In genomic region chr2:151792589-151792988, GRCh38 we compare ENCODE assay signal across 31 cellular contexts. TPM values are rescaled to one million over a fixed set of nuclear protein-coding genes. Genes with fewer than 3 reads are reported as not detected.
DNase-seq lines count a peak whose midpoint lies in the region; ATAC-seq and TF ChIP-seq lines count a peak whose summit lies in the region.
"Had no signal": no experiment of that assay in that cellular context is flagged by ENCODE, and none has a peak within 500 bp of the region (broad histone marks: within the 10 kb centered on the region; RNA-seq: fewer than 3 reads in every experiment).

No MANE protein-coding gene starts in this region.

- no peaks in the 10 kb centered on the region for H3K27me3 ChIP-seq in PC-3 (ENCODE audit: low read length)
- H3K27me3 ChIP-seq in endodermal cell (ENCODE audit: control insufficient read depth, insufficient read depth, low read length, poor library complexity, severe bottlenecking): no peaks in the 10 kb centered on the region
- H3K27me3 ChIP-seq in psoas muscle (ENCODE audit: insufficient read depth in 3 of 3, low read length in 2 of 3): no peaks in the 10 kb centered on the region
- H3K27me3 ChIP-seq: ascending aorta, esophagus muscularis mucosa, SJCRH30, tibial nerve had no signal

- no peaks in the 10 kb centered on the region for H3K27me3 Mint-ChIP-seq in endodermal cell (ENCODE audit: insufficient read depth)
- H3K27me3 Mint-ChIP-seq: activated naive CD8-positive, alpha-beta T cell treated with anti-CD3 and anti-CD28 coated beads, Interleukin-2, amount 10 ng/mL, durations not matched to agents 7 days and 5 days had no signal

- DNase-seq in PC-3 (no peak), endodermal cell (no peak), psoas muscle (no peak), head of caudate nucleus (no peak), NCI-H446 (lab: John Stamatoyannopoulos, UW) (no peak), HPDE6-E6E7 (ENCODE audit: extremely low spot score) (no peak)
- DNase-seq: activated CD4-positive, alpha-beta T cell treated with anti-CD3 and anti-CD28 coated beads, Interleukin-2, amount 50 U/mL, for 48 hours; activated CD4-positive, CD25-positive, alpha-beta regulatory T cell; activated gamma-delta T cell treated with Interleukin-2 at 50 U/mL for 16 hours; activated naive CD8-positive, alpha-beta T cell treated with anti-CD3 and anti-CD28 coated beads, Interleukin-2, amount 10 ng/mL, durations not matched to agents 7 days and 5 days; activated T-cell treated with anti-CD3 and anti-CD28 coated beads, Interleukin-2, amount 50 U/mL, for 48 hours; H7; lower lobe of right lung; mucosa of descending colon; natural killer cell; NCI-H1436; NCI-H2081 treated with DMSO at 0.1 percent for 48 hours; NCI-H345; NCI-H748 treated with DMSO at 0.1 percent for 48 hours; RPMI8226; SJCRH30; stimulated activated CD4-positive, alpha-beta T cell treated with anti-CD3 and anti-CD28 coated beads, Interleukin-15, amount 100 ng/mL, for 24 hours; stimulated activated CD4-positive, alpha-beta T cell treated with anti-CD3 and anti-CD28 coated beads, Interleukin-4, amount 100 ng/mL, for 4 hours; SW 1271; T-helper 9 cell had no signal

- H3K27ac Mint-ChIP-seq in endodermal cell: no peak overlapping the region
- H3K27ac Mint-ChIP-seq: activated naive CD8-positive, alpha-beta T cell treated with anti-CD3 and anti-CD28 coated beads, Interleukin-2, amount 10 ng/mL, durations not matched to agents 7 days and 5 days; natural killer cell had no signal

- no peak overlapping the region for H2AFZ ChIP-seq in PC-3 (ENCODE audit: low read length)

- TF ChIP-seq CTCF in GM12875 (IDR thresholded peaks at IDR 0.05; ENCODE audit: borderline replicate concordance, insufficient read depth, low read depth, low read length): peak; percentile 12; the same call in 1 of the 2 replicates
- TF ChIP-seq CTCF in PC-3 (conservative IDR thresholded peaks at IDR 0.05; ENCODE audit: low read depth, low read length): peak; percentile 26
- peak; percentile 62 for TF ChIP-seq CTCF in endodermal cell (conservative IDR thresholded peaks at IDR 0.05)
- TF ChIP-seq CTCF in psoas muscle (IDR thresholded peaks at IDR 0.05): peak; percentile 30

- H3K9me2 ChIP-seq in PC-3 (replicated peaks; ENCODE audit: low read length): no peaks in the 10 kb centered on the region

- no peak overlapping the region for H3K27ac ChIP-seq in PC-3 (ENCODE audit: low read length)
- H3K27ac ChIP-seq in endodermal cell (ENCODE audit: low read depth, low read length): no peak overlapping the region
- H3K27ac ChIP-seq in psoas muscle: no peak overlapping the region
- H3K27ac ChIP-seq: ascending aorta, coronary artery, esophagus muscularis mucosa, KMS-11, lower lobe of right lung, SJCRH30, tibial nerve had no signal

- H3K4me2 ChIP-seq in PC-3 (ENCODE audit: low read length): no peak overlapping the region
- H3K4me2 ChIP-seq: KMS-11 had no signal

- no peaks in the 10 kb centered on the region for H3K79me2 ChIP-seq in PC-3 (ENCODE audit: low read length)

- no peak overlapping the region for H3K4me3 Mint-ChIP-seq in endodermal cell
- H3K4me3 Mint-ChIP-seq: activated naive CD8-positive, alpha-beta T cell treated with anti-CD3 and anti-CD28 coated beads, Interleukin-2, amount 10 ng/mL, durations not matched to agents 7 days and 5 days; natural killer cell had no signal

- 96% methylated on average over 4 of the region's 4 CpGs for WGBS in endodermal cell (ENCODE audit: insufficient coverage in 1 of 2, insufficient read length in 1 of 2), 2 experiments
- WGBS in psoas muscle, 3 donors: 87 to 91% (median 88%) methylated on average over 4 of the region's 4 CpGs

- peaks cover 39% of the 10 kb centered on the region for H3K36me3 Mint-ChIP-seq in endodermal cell (ENCODE audit: low read depth)
- H3K36me3 Mint-ChIP-seq: natural killer cell had no signal

- H3K4me1 ChIP-seq in PC-3 (ENCODE audit: insufficient read depth, low read length) (no peaks in the 10 kb centered on the region), endodermal cell (ENCODE audit: control insufficient read depth, insufficient read depth, low read length) (no peaks in the 10 kb centered on the region), psoas muscle (peaks cover 20% of the 10 kb centered on the region)
- H3K4me1 ChIP-seq: ascending aorta, esophagus muscularis mucosa, lower lobe of right lung, tibial nerve had no signal

- no peaks in the 10 kb centered on the region for H3K36me3 ChIP-seq in PC-3 (ENCODE audit: low read depth, low read length)
- peaks cover 19% of the 10 kb centered on the region for H3K36me3 ChIP-seq in endodermal cell (ENCODE audit: control insufficient read depth, insufficient read depth, low read length)
- no peaks in the 10 kb centered on the region for H3K36me3 ChIP-seq in psoas muscle (ENCODE audit: insufficient read depth in 1 of 2, low read depth in 1 of 2)

- H3K4me1 Mint-ChIP-seq in endodermal cell: peaks cover 9% of the 10 kb centered on the region
- H3K4me1 Mint-ChIP-seq: activated naive CD8-positive, alpha-beta T cell treated with anti-CD3 and anti-CD28 coated beads, Interleukin-2, amount 10 ng/mL, durations not matched to agents 7 days and 5 days had no signal

- H3K9ac ChIP-seq in PC-3 (ENCODE audit: low read length) (no peak overlapping the region), endodermal cell (ENCODE audit: extremely low read depth, low read length, poor library complexity, severe bottlenecking) (no peak overlapping the region)
- H3K9ac ChIP-seq: KMS-11 had no signal

- H3K4me3 ChIP-seq in GM12875 (ENCODE audit: low read depth, low read length) (no peak overlapping the region), PC-3 (ENCODE audit: low read length) (no peak overlapping the region), endodermal cell (ENCODE audit: low read length) (no peak overlapping the region), psoas muscle (no peak overlapping the region)
- H3K4me3 ChIP-seq: ascending aorta, coronary artery, esophagus muscularis mucosa, lower lobe of right lung, mucosa of descending colon, SJCRH30, tibial nerve had no signal

- no peaks in the 10 kb centered on the region for H3F3A ChIP-seq in PC-3 (ENCODE audit: low read length, unreplicated experiment)

- H3K9me3 ChIP-seq in PC-3 (ENCODE audit: low read length) (no peaks in the 10 kb centered on the region), endodermal cell (ENCODE audit: control insufficient read depth, low read length) (no peaks in the 10 kb centered on the region), psoas muscle (no peaks in the 10 kb centered on the region)
- H3K9me3 ChIP-seq: ascending aorta, esophagus muscularis mucosa, lower lobe of right lung, mucosa of descending colon, SJCRH30, tibial nerve had no signal

- CTCF ChIA-PET in PC-3 (lab: Charles Lee): interaction anchor here (0.6 kb wide), 1 partner anchor 244 kb away, joined by 3 read pairs; no protein-coding TSS in a partner anchor

- no TSS peak for BruUV-seq in PC-3 (replicated peaks; lab: Mats Ljungman, UMichigan)

- POLR2A ChIA-PET in PC-3 (lab: Charles Lee; ENCODE audit: unreplicated experiment): no interaction called here

- H3K9me3 Mint-ChIP-seq in endodermal cell: peaks cover 2% of the 10 kb centered on the region

- no peaks in the 10 kb centered on the region for H4K20me1 ChIP-seq in PC-3 (ENCODE audit: low read length)

- intact Hi-C loops in PC-3 (cut with micrococcal nuclease) (no loop called here), psoas muscle (cut with DNase I) (loop anchor here in 1 of 2 donors (5.0 kb wide), 1 partner anchor 80 kb away; no protein-coding TSS in a partner anchor), head of caudate nucleus (cut with DNase I) (no loop called here)

- ATAC-seq in PC-3: no peak
- peak in 2 of 4 donors; percentile 57 to 63 for ATAC-seq in psoas muscle
- ATAC-seq: lower lobe of right lung, mucosa of descending colon, natural killer cell had no signal

RNA-seq across cellular contexts. Expression of gene ARL5A, which starts 35.6 kb away (rescaled TPM):
- 45.6 and 53.0 TPM in 2 replicates for total RNA-seq in PC-3 (2014; rRNA removed)
- total RNA-seq in endodermal cell: 10 to 100 TPM; 72.2 to 77.1 TPM
- polyA plus RNA-seq in endodermal cell (2013, experiment 1 of 2): 37.0 TPM
- 40.2 TPM for polyA plus RNA-seq in endodermal cell (2013, experiment 2 of 2)
- total RNA-seq in psoas muscle: 10 to 100 TPM; 42.5 to 71.9 (median 51.7) TPM
- polyA plus RNA-seq in psoas muscle: 10 to 100 TPM; 11.8 to 57.5 (median 21.0) TPM

RNA-seq across cellular contexts. Expression of gene NEB, which starts 58.3 kb away (rescaled TPM):
- total RNA-seq in PC-3 (2014; rRNA removed) (under 0.01 and 0.11 TPM in 2 replicates), endodermal cell (1 to 10 TPM; 4.4 to 5.4 TPM), psoas muscle (1,000 to 10,000 TPM; 2,020 to 7,790 (median 5,587) TPM)
- polyA plus RNA-seq in endodermal cell (2013, experiment 1 of 2): 0.18 TPM
- polyA plus RNA-seq in endodermal cell (2013, experiment 2 of 2): 0.21 TPM
- 1,000 to 10,000 TPM in 2 of 3 donors, 100 to 1,000 TPM in 1; 796 to 1,696 (median 1,565) TPM for polyA plus RNA-seq in psoas muscle

Comparison
In these comparisons a context has a peak if more than half of its experiments do, and no peak if none do; other contexts are left out.
1. CTCF ChIP-seq: peak in every context shown above with its lines; median percentile 62 in endodermal cell; 30 in psoas muscle; 26 in PC-3; 12 in GM12875.
2. RNA of gene NEB, which starts 58.3 kb away (total RNA-seq): 2,020 to 7,790 TPM in psoas muscle; 4.4 to 5.4 TPM in endodermal cell and under 0.01 to 0.11 TPM in PC-3; every median in the first group is over 100 times any median in the second.